25 cellular contexts compared by ENCODE assay signal in the genomic region with DNA sequence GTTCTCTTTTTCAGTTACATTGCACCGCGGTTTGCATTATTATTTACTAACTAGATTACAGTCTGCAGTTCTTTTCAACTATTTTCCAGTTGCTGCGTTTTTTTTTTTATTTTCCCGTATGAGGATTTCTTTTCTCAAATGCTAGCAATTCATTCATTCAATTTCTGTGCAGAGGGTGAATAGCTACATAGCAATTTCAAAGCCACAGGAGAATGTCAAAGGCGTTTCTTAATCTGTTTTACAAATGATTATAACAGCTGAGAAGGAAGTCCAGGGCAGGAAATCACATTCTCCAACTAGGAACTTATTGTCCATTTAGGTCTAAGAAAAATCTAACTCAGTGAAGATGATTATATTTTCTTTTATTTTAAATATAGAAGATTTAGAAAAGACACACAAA.
"Had no signal": no experiment of that assay in that cellular context is flagged by ENCODE, and none has a peak within 500 bp of the region (broad histone marks: within the 10 kb centered on the region; RNA-seq: fewer than 3 reads in every experiment).

No MANE protein-coding gene starts in this region.

- H3K9me3 Mint-ChIP-seq: activated CD4-positive, alpha-beta T cell treated with anti-CD3 and anti-CD28 coated beads, Interleukin-2, amount 10 ng/mL, durations not matched to agents 24 days and 14 days had no signal

- H3K27ac Mint-ChIP-seq: activated CD4-positive, alpha-beta memory T cell treated with anti-CD3 and anti-CD28 coated beads for 36 hours; activated CD4-positive, alpha-beta T cell treated with anti-CD3 and anti-CD28 coated beads, Interleukin-2, amount 10 ng/mL, durations not matched to agents 24 days and 14 days; activated naive CD4-positive, alpha-beta T cell treated with anti-CD3 and anti-CD28 coated beads, Interleukin-2, amount 50 U/mL, for 72 hours; activated naive CD8-positive, alpha-beta T cell treated with anti-CD3 and anti-CD28 coated beads, Interleukin-2, amount 50 U/mL, for 24 hours; T-helper 17 cell; WTC11 had no signal

- H3K27me3 Mint-ChIP-seq: activated CD4-positive, alpha-beta memory T cell treated with anti-CD3 and anti-CD28 coated beads for 36 hours; activated CD4-positive, alpha-beta T cell treated with anti-CD3 and anti-CD28 coated beads, Interleukin-2, amount 10 ng/mL, durations not matched to agents 24 days and 14 days; activated naive CD8-positive, alpha-beta T cell treated with anti-CD3 and anti-CD28 coated beads, Interleukin-2, amount 50 U/mL, for 24 hours; T-helper 17 cell had no signal

- H3K4me3 Mint-ChIP-seq: activated CD4-positive, alpha-beta memory T cell treated with anti-CD3 and anti-CD28 coated beads for 36 hours; activated CD4-positive, alpha-beta T cell treated with anti-CD3 and anti-CD28 coated beads, Interleukin-2, amount 10 ng/mL, durations not matched to agents 24 days and 14 days; activated naive CD8-positive, alpha-beta T cell treated with anti-CD3 and anti-CD28 coated beads, Interleukin-2, amount 50 U/mL, for 24 hours; activated T-cell treated with anti-CD3 and anti-CD28 coated beads, Interleukin-2, amount 50 U/mL, for 4 hours; T-helper 17 cell; WTC11 had no signal

- H3K36me3 Mint-ChIP-seq: activated CD4-positive, alpha-beta memory T cell treated with anti-CD3 and anti-CD28 coated beads for 36 hours; activated naive CD4-positive, alpha-beta T cell treated with anti-CD3 and anti-CD28 coated beads, Interleukin-2, amount 50 U/mL, for 72 hours had no signal

- DNase-seq: activated CD4-positive, alpha-beta memory T cell treated with anti-CD3 and anti-CD28 coated beads for 36 hours; activated CD4-positive, alpha-beta T cell treated with anti-CD3 and anti-CD28 coated beads for 1 hour; activated CD4-positive, alpha-beta T cell treated with anti-CD3 and anti-CD28 coated beads, Interleukin-2, amount 10 ng/mL, durations not matched to agents 24 days and 14 days; activated CD8-positive, alpha-beta memory T cell treated with anti-CD3 and anti-CD28 coated beads for 24 hours; activated effector memory CD4-positive, alpha-beta T cell treated with anti-CD3 and anti-CD28 coated beads, Interleukin-2, amount 50 U/mL, for 16 hours; activated naive CD4-positive, alpha-beta T cell treated with Interleukin-2 at 50 U/mL for 16 hours; activated naive CD8-positive, alpha-beta T cell treated with anti-CD3 and anti-CD28 coated beads, Interleukin-2, amount 50 U/mL, for 24 hours; activated T-cell treated with anti-CD3 and anti-CD28 coated beads, Interleukin-2, amount 50 U/mL, for 4 hours; amygdala; IMR-90; Kasumi-1; KBM-7; NCI-H1048; NCI-H1417; NCI-H1930; NCI-H2171; NCI-H2227 treated with DMSO at 0.1 percent for 48 hours; NCI-H446 treated with DMSO at 0.1 percent for 48 hours; NCI-H526; NCI-H774; SIG-M5; T-helper 17 cell; T-helper 9 cell had no signal

- H3K4me1 Mint-ChIP-seq: activated CD4-positive, alpha-beta T cell treated with anti-CD3 and anti-CD28 coated beads, Interleukin-2, amount 10 ng/mL, durations not matched to agents 24 days and 14 days; activated naive CD8-positive, alpha-beta T cell treated with anti-CD3 and anti-CD28 coated beads, Interleukin-2, amount 50 U/mL, for 24 hours; T-helper 17 cell had no signal
